24 cellular contexts compared by ENCODE assay signal in the genomic region with DNA sequence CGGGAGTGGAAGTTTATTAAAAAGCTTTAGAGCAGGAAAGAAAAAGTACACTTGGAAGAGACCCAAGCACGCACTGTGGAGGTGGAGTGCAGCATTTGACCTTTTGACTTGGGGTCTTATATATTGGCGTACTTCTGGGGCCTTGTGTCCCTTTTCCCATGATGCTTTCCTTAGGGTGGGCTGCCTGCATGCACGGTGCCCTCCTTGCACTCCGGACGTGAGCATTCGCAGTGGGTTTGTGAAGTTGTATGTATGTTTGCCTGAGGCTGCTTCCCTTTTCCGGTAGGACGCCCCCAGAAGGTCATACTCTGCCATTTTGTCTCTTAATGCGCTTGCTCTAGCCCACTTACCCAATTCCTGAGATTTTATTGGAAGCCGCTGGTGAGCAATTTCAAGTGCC.
"Had no signal": no experiment of that assay in that cellular context is flagged by ENCODE, and none has a peak within 500 bp of the region (broad histone marks: within the 10 kb centered on the region; RNA-seq: fewer than 3 reads in every experiment).

No MANE protein-coding gene starts in this region.

- H3K4me3 ChIP-seq: MG63 had no signal

- ATAC-seq: Panc1, PC-3, T-cell had no signal

- DNase-seq: Karpas-422, KG1, MG63, NCI-H1092, NCI-H1105 treated with DMSO at 0.1 percent for 48 hours, NCI-H1417 treated with DMSO at 0.1 percent for 48 hours, NCI-H146, NCI-H1694 treated with DMSO at 0.1 percent for 48 hours, NCI-H1930, NCI-H2081, NCI-H2107, NCI-H2171, NCI-H226, NCI-H446, NCI-H510A, NCI-H524 treated with DMSO at 0.1 percent for 48 hours, NCI-H69, NCI-H774, PC-3, SHP77, SW 1271, T-cell had no signal

- H3K27me3 ChIP-seq: MG63 had no signal

- H3K9me3 ChIP-seq: MG63 had no signal

- H3K27ac ChIP-seq: RWPE1 had no signal
